1 cellular context compared by ENCODE assay signal in the genomic region with DNA sequence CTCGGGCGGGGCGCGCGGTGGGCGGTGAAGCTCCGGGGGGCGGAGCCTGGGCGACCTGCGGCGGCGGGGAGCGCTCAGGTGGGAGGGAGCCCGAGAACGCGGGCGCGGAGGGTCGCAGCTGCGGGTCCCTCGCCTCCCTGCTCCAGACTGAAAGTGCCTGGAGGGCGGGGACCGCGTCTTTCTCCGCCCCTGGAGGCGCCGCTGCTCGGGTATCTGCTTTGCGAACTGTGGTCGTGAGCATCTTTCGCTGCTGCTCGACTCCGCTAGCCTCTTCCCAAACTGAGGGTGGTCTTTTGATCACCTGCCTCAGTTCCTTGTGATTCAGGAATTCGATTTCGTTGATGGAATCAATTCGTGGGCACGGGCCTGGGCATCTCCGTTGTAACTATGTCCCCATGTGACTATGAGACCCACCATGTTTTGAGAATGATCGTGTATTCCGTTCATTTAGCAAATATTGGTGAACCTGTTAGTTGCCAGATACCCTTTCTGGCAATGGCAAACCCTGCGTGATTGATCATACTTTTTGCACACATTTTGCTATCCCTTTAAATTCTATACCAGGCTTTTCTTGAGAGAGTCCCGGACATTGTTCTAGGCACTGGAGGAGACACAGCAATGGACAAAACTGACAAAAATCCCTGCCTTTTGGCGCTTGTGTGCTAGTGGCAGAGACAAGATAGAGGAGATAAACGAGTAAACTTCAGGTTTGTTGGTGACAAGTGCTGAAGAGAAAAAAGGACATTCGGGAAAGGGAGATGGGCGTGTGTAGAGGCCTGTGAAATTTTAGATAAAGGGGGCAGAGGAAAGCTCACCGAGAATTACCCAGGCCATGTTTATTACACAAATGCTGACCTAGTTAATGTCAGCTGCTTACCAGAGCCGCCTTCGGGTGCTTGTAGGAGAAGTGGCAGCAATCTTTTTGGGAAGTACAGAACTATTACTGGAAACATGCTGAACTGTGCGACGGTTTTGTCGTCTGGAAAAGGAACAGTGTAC.
TF ChIP-seq lines count a peak whose summit lies in the region.

No MANE protein-coding gene starts in this region.

TF ChIP-seq in K562, 482 proteins besides CTCF, POLR2A, EP300 and RAD21 (continued from another document and continues in another):
- TF ChIP-seq, protein P1, sequence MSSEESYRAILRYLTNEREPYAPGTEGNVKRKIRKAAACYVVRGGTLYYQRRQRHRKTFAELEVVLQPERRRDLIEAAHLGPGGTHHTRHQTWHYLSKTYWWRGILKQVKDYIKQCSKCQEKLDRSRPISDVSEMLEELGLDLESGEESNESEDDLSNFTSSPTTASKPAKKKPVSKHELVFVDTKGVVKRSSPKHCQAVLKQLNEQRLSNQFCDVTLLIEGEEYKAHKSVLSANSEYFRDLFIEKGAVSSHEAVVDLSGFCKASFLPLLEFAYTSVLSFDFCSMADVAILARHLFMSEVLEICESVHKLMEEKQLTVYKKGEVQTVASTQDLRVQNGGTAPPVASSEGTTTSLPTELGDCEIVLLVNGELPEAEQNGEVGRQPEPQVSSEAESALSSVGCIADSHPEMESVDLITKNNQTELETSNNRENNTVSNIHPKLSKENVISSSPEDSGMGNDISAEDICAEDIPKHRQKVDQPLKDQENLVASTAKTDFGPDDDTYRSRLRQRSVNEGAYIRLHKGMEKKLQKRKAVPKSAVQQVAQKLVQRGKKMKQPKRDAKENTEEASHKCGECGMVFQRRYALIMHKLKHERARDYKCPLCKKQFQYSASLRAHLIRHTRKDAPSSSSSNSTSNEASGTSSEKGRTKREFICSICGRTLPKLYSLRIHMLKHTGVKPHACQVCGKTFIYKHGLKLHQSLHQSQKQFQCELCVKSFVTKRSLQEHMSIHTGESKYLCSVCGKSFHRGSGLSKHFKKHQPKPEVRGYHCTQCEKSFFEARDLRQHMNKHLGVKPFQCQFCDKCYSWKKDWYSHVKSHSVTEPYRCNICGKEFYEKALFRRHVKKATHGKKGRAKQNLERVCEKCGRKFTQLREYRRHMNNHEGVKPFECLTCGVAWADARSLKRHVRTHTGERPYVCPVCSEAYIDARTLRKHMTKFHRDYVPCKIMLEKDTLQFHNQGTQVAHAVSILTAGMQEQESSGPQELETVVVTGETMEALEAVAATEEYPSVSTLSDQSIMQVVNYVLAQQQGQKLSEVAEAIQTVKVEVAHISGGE (CRISPR knock-in tag; IDR thresholded peaks at IDR 0.05): no peak
- peak; percentile 5 for TF ChIP-seq SIN3B (IDR thresholded peaks at IDR 0.05; ENCODE audit: low read depth)
- TF ChIP-seq, protein P2, sequence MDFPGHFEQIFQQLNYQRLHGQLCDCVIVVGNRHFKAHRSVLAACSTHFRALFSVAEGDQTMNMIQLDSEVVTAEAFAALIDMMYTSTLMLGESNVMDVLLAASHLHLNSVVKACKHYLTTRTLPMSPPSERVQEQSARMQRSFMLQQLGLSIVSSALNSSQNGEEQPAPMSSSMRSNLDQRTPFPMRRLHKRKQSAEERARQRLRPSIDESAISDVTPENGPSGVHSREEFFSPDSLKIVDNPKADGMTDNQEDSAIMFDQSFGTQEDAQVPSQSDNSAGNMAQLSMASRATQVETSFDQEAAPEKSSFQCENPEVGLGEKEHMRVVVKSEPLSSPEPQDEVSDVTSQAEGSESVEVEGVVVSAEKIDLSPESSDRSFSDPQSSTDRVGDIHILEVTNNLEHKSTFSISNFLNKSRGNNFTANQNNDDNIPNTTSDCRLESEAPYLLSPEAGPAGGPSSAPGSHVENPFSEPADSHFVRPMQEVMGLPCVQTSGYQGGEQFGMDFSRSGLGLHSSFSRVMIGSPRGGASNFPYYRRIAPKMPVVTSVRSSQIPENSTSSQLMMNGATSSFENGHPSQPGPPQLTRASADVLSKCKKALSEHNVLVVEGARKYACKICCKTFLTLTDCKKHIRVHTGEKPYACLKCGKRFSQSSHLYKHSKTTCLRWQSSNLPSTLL (IDR thresholded peaks at IDR 0.05): no peak
- no peak for TF ChIP-seq MYBL2 (IDR thresholded peaks at IDR 0.05; ENCODE audit: low read depth)
- no peak for TF ChIP-seq MYBL2 (CRISPR knock-in tag; IDR thresholded peaks at IDR 0.05; ENCODE audit: borderline replicate concordance)
- no peak for TF ChIP-seq ZBTB8A (IDR thresholded peaks at IDR 0.05; ENCODE audit: partially characterized antibody)
- no peak for TF ChIP-seq PURB (CRISPR knock-in tag; IDR thresholded peaks at IDR 0.05; ENCODE audit: low read depth)
- peak; percentile 8 for TF ChIP-seq SAP30 (IDR thresholded peaks at IDR 0.05; ENCODE audit: borderline replicate concordance, insufficient read depth, low read depth, low read length, poor library complexity, severe bottlenecking)
- 0 out of 2 replicates have a peak, but pooled peaks have one; percentile 25 for TF ChIP-seq ZFX (CRISPR knock-in tag; IDR thresholded peaks at IDR 0.05)
- TF ChIP-seq U2AF2 (optimal IDR thresholded peaks at IDR 0.05; ENCODE audit: low read depth, low read length): no peak
- no peak for TF ChIP-seq HMG20A (CRISPR knock-in tag; conservative IDR thresholded peaks at IDR 0.05)
- TF ChIP-seq, protein P3, sequence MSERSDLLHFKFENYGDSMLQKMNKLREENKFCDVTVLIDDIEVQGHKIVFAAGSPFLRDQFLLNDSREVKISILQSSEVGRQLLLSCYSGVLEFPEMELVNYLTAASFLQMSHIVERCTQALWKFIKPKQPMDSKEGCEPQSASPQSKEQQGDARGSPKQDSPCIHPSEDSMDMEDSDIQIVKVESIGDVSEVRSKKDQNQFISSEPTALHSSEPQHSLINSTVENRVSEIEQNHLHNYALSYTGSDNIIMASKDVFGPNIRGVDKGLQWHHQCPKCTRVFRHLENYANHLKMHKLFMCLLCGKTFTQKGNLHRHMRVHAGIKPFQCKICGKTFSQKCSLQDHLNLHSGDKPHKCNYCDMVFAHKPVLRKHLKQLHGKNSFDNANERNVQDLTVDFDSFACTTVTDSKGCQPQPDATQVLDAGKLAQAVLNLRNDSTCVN (CRISPR knock-in tag; IDR thresholded peaks at IDR 0.05): no peak
- no peak for TF ChIP-seq MECOM (CRISPR knock-in tag; IDR thresholded peaks at IDR 0.05)
- peak; percentile 80 for TF ChIP-seq ZBTB17 (CRISPR knock-in tag; IDR thresholded peaks at IDR 0.05)
- TF ChIP-seq ZZZ3 (IDR thresholded peaks at IDR 0.05): no peak
- TF ChIP-seq, protein P4, sequence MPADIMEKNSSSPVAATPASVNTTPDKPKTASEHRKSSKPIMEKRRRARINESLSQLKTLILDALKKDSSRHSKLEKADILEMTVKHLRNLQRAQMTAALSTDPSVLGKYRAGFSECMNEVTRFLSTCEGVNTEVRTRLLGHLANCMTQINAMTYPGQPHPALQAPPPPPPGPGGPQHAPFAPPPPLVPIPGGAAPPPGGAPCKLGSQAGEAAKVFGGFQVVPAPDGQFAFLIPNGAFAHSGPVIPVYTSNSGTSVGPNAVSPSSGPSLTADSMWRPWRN (IDR thresholded peaks at IDR 0.05; ENCODE audit: low read depth): no peak
- no peak for TF ChIP-seq ZFP30 (CRISPR knock-in tag; IDR thresholded peaks at IDR 0.05; ENCODE audit: borderline replicate concordance)
- TF ChIP-seq FOXP1 (CRISPR knock-in tag; IDR thresholded peaks at IDR 0.05): no peak
- TF ChIP-seq NCOA6 (IDR thresholded peaks at IDR 0.05): no peak
- TF ChIP-seq, protein P5, sequence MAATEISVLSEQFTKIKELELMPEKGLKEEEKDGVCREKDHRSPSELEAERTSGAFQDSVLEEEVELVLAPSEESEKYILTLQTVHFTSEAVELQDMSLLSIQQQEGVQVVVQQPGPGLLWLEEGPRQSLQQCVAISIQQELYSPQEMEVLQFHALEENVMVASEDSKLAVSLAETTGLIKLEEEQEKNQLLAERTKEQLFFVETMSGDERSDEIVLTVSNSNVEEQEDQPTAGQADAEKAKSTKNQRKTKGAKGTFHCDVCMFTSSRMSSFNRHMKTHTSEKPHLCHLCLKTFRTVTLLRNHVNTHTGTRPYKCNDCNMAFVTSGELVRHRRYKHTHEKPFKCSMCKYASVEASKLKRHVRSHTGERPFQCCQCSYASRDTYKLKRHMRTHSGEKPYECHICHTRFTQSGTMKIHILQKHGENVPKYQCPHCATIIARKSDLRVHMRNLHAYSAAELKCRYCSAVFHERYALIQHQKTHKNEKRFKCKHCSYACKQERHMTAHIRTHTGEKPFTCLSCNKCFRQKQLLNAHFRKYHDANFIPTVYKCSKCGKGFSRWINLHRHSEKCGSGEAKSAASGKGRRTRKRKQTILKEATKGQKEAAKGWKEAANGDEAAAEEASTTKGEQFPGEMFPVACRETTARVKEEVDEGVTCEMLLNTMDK (IDR thresholded peaks at IDR 0.05; ENCODE audit: borderline replicate concordance, insufficient read depth, low read depth, low read length, poor library complexity, severe bottlenecking): no peak
- no peak for TF ChIP-seq ZNF24 (IDR thresholded peaks at IDR 0.05)
- TF ChIP-seq, protein P6, sequence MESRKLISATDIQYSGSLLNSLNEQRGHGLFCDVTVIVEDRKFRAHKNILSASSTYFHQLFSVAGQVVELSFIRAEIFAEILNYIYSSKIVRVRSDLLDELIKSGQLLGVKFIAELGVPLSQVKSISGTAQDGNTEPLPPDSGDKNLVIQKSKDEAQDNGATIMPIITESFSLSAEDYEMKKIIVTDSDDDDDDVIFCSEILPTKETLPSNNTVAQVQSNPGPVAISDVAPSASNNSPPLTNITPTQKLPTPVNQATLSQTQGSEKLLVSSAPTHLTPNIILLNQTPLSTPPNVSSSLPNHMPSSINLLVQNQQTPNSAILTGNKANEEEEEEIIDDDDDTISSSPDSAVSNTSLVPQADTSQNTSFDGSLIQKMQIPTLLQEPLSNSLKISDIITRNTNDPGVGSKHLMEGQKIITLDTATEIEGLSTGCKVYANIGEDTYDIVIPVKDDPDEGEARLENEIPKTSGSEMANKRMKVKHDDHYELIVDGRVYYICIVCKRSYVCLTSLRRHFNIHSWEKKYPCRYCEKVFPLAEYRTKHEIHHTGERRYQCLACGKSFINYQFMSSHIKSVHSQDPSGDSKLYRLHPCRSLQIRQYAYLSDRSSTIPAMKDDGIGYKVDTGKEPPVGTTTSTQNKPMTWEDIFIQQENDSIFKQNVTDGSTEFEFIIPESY (CRISPR knock-in tag; IDR thresholded peaks at IDR 0.05): no peak
- TF ChIP-seq CEBPB (tag; IDR thresholded peaks at IDR 0.05): no peak
- TF ChIP-seq KLF1 (tag; IDR thresholded peaks at IDR 0.05): peak; percentile 45; the same call in 1 of the 2 replicates
- 0 out of 4 replicates have a peak, but pooled peaks of 1 of the 2 experiments have one; percentile 15 for TF ChIP-seq KDM1A (IDR thresholded peaks at IDR 0.05)
- no peak for TF ChIP-seq SIRT6 (IDR thresholded peaks at IDR 0.05; ENCODE audit: low read depth, low read length)
- TF ChIP-seq ASH1L (IDR thresholded peaks at IDR 0.05; ENCODE audit: borderline replicate concordance, low read depth, partially characterized antibody): no peak
- no peak for TF ChIP-seq GABPA (tag; conservative IDR thresholded peaks at IDR 0.05; ENCODE audit: low read depth)
- TF ChIP-seq GATAD2B (IDR thresholded peaks at IDR 0.05; ENCODE audit: borderline replicate concordance): peak; percentile 46; the same call in 1 of the 2 replicates
- no peak for TF ChIP-seq ZNF23 (CRISPR knock-in tag; IDR thresholded peaks at IDR 0.05)
- TF ChIP-seq IRF2 (CRISPR knock-in tag; IDR thresholded peaks at IDR 0.05): no peak
- TF ChIP-seq, protein P7, sequence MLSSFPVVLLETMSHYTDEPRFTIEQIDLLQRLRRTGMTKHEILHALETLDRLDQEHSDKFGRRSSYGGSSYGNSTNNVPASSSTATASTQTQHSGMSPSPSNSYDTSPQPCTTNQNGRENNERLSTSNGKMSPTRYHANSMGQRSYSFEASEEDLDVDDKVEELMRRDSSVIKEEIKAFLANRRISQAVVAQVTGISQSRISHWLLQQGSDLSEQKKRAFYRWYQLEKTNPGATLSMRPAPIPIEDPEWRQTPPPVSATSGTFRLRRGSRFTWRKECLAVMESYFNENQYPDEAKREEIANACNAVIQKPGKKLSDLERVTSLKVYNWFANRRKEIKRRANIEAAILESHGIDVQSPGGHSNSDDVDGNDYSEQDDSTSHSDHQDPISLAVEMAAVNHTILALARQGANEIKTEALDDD (IDR thresholded peaks at IDR 0.05): peak; percentile 85
- TF ChIP-seq MEIS2 (IDR thresholded peaks at IDR 0.05; ENCODE audit: partially characterized antibody): no peak
- TF ChIP-seq KAT8 (IDR thresholded peaks at IDR 0.05; ENCODE audit: low read depth): no peak
- TF ChIP-seq CHD1 (IDR thresholded peaks at IDR 0.05; ENCODE audit: low read length): no peak
- TF ChIP-seq ZNF232 (CRISPR knock-in tag; IDR thresholded peaks at IDR 0.05): no peak
- TF ChIP-seq, protein P8, sequence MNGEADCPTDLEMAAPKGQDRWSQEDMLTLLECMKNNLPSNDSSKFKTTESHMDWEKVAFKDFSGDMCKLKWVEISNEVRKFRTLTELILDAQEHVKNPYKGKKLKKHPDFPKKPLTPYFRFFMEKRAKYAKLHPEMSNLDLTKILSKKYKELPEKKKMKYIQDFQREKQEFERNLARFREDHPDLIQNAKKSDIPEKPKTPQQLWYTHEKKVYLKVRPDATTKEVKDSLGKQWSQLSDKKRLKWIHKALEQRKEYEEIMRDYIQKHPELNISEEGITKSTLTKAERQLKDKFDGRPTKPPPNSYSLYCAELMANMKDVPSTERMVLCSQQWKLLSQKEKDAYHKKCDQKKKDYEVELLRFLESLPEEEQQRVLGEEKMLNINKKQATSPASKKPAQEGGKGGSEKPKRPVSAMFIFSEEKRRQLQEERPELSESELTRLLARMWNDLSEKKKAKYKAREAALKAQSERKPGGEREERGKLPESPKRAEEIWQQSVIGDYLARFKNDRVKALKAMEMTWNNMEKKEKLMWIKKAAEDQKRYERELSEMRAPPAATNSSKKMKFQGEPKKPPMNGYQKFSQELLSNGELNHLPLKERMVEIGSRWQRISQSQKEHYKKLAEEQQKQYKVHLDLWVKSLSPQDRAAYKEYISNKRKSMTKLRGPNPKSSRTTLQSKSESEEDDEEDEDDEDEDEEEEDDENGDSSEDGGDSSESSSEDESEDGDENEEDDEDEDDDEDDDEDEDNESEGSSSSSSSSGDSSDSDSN (IDR thresholded peaks at IDR 0.05; ENCODE audit: borderline replicate concordance in 1 of 2, low read depth in 2 of 2, low read length in 2 of 2): no peak
- TF ChIP-seq ZNF146 (CRISPR knock-in tag; IDR thresholded peaks at IDR 0.05; ENCODE audit: unreplicated experiment): no peak
- TF ChIP-seq ZNF263 (CRISPR knock-in tag; IDR thresholded peaks at IDR 0.05; ENCODE audit: borderline replicate concordance): no peak
- TF ChIP-seq FIP1L1 (IDR thresholded peaks at IDR 0.05; ENCODE audit: low read depth, low read length, poor library complexity, severe bottlenecking): peak; percentile 4
- TF ChIP-seq DPF2 (IDR thresholded peaks at IDR 0.05): no peak
- no peak for TF ChIP-seq ZNF217 (CRISPR knock-in tag; IDR thresholded peaks at IDR 0.05)
- no peak for TF ChIP-seq HNRNPUL1 (IDR thresholded peaks at IDR 0.05; ENCODE audit: low read length)
- no peak for TF ChIP-seq FUS (optimal IDR thresholded peaks at IDR 0.05; ENCODE audit: low read depth, low read length)
- TF ChIP-seq ZNF764 (CRISPR knock-in tag; IDR thresholded peaks at IDR 0.05; ENCODE audit: low read depth): no peak
- no peak for TF ChIP-seq NBN (IDR thresholded peaks at IDR 0.05; ENCODE audit: low read depth)
- TF ChIP-seq, protein P9, sequence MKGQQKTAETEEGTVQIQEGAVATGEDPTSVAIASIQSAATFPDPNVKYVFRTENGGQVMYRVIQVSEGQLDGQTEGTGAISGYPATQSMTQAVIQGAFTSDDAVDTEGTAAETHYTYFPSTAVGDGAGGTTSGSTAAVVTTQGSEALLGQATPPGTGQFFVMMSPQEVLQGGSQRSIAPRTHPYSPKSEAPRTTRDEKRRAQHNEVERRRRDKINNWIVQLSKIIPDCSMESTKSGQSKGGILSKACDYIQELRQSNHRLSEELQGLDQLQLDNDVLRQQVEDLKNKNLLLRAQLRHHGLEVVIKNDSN (CRISPR knock-in tag; IDR thresholded peaks at IDR 0.05): peak; percentile 33; the same call in 1 of the 2 replicates
- TF ChIP-seq MAFG (tag; conservative IDR thresholded peaks at IDR 0.05): no peak
- no peak for TF ChIP-seq RAD51 (IDR thresholded peaks at IDR 0.05; ENCODE audit: borderline replicate concordance, low read depth)
- TF ChIP-seq HDAC3 (IDR thresholded peaks at IDR 0.05; ENCODE audit: borderline replicate concordance, partially characterized antibody): no peak
